In the genomic region with DNA sequence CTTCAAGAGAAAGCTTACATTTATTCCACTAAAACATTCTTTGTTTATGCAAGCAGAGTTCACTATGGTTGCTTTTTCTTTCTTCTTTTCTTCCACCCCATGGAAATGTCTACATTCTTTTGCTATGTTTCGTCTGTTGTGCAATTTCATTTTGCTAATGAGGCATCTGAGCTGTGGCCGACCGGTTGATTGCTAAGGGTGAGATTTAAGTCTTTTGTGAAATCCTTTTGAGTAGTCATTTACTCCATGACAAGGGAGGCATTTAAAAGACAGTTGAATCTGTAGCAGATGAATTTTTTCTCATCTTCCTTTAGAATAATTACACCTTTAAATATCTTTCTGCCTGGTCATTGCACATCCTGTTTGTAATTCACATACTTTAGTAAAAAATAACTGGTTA, we compare ENCODE assay signal across 15 cellular contexts.
DNase-seq lines count a peak whose midpoint lies in the region; ATAC-seq and TF ChIP-seq lines count a peak whose summit lies in the region.
"Had no signal": no experiment of that assay in that cellular context is flagged by ENCODE, and none has a peak within 500 bp of the region (broad histone marks: within the 10 kb centered on the region; RNA-seq: fewer than 3 reads in every experiment).

No MANE protein-coding gene starts in this region.

- no peak for TF ChIP-seq EP300 in gastroesophageal sphincter (IDR thresholded peaks at IDR 0.05)

- no peaks in the 10 kb centered on the region for H3K9me2 ChIP-seq in GM23338 (ENCODE audit: insufficient read depth)

- peaks cover 2% of the 10 kb centered on the region for H3K27me3 Mint-ChIP-seq in GM23338 (ENCODE audit: insufficient read depth, low read depth, poor library complexity)
- no peaks in the 10 kb centered on the region for H3K27me3 Mint-ChIP-seq in activated CD8-positive, alpha-beta T cell treated with anti-CD3 and anti-CD28 coated beads for 36 hours

- intact Hi-C loops in activated CD8-positive, alpha-beta T cell treated with anti-CD3 and anti-CD28 coated beads for 36 hours (cut with micrococcal nuclease): no loop called here

- H3K27ac ChIP-seq in GM23338 (ENCODE audit: low read depth) (no peak overlapping the region), gastroesophageal sphincter (peak overlapping the region; percentile 38 to 70 (median 52))
- H3K27ac ChIP-seq: BLaER1, body of pancreas, HL-60 had no signal

- no peaks in the 10 kb centered on the region for H3K36me3 ChIP-seq in GM23338 (ENCODE audit: insufficient read depth)
- no peaks in the 10 kb centered on the region for H3K36me3 ChIP-seq in gastroesophageal sphincter
- H3K36me3 ChIP-seq: BLaER1 had no signal

- H3K4me3 ChIP-seq in GM23338 (no peak overlapping the region), WI38 (ENCODE audit: low read depth, low read length) (peak overlapping the region; percentile 15), gastroesophageal sphincter (no peak overlapping the region)
- H3K4me3 ChIP-seq: BLaER1, body of pancreas had no signal

- CTCF ChIA-PET in activated CD8-positive, alpha-beta T cell treated with anti-CD3 and anti-CD28 coated beads for 36 hours (lab: Charles Lee): interaction anchor here (0.6 kb wide), 1 partner anchor 60 kb away, joined by 3 read pairs; no protein-coding TSS in a partner anchor

- H3K27ac Mint-ChIP-seq in GM23338: no peak overlapping the region
- no peak overlapping the region for H3K27ac Mint-ChIP-seq in activated CD8-positive, alpha-beta T cell treated with anti-CD3 and anti-CD28 coated beads for 36 hours
- H3K27ac Mint-ChIP-seq: immature natural killer cell had no signal

- H3K4me2 ChIP-seq in GM23338: no peak overlapping the region

- peaks cover 24% of the 10 kb centered on the region for H3K4me1 Mint-ChIP-seq in GM23338
- no peaks in the 10 kb centered on the region for H3K4me1 Mint-ChIP-seq in activated CD8-positive, alpha-beta T cell treated with anti-CD3 and anti-CD28 coated beads for 36 hours (ENCODE audit: low read depth)
- H3K4me1 Mint-ChIP-seq: immature natural killer cell had no signal

- peaks cover 7% of the 10 kb centered on the region for H3K4me1 ChIP-seq in GM23338 (ENCODE audit: insufficient read depth)
- H3K4me1 ChIP-seq in gastroesophageal sphincter: peaks cover 0 to 56% (median 11%) of the 10 kb centered on the region in 3 donors
- H3K4me1 ChIP-seq: body of pancreas had no signal

- no peaks in the 10 kb centered on the region for H3K9me3 ChIP-seq in gastroesophageal sphincter
- H3K9me3 ChIP-seq: BLaER1, body of pancreas had no signal

- H2AFZ ChIP-seq in GM23338: no peak overlapping the region

- no peaks in the 10 kb centered on the region for H3K36me3 Mint-ChIP-seq in GM23338 (ENCODE audit: low read depth)
- no peaks in the 10 kb centered on the region for H3K36me3 Mint-ChIP-seq in activated CD8-positive, alpha-beta T cell treated with anti-CD3 and anti-CD28 coated beads for 36 hours (ENCODE audit: low read depth)
- H3K36me3 Mint-ChIP-seq: immature natural killer cell had no signal

- no peak for TF ChIP-seq CTCF in GM23338 (conservative IDR thresholded peaks at IDR 0.05; ENCODE audit: low read depth in 2 of 2)
- TF ChIP-seq CTCF in WI38 (IDR thresholded peaks at IDR 0.05; ENCODE audit: low read depth, low read length): no peak
- TF ChIP-seq CTCF in gastroesophageal sphincter (IDR thresholded peaks at IDR 0.05): no peak
- TF ChIP-seq CTCF in activated CD8-positive, alpha-beta T cell treated with anti-CD3 and anti-CD28 coated beads for 36 hours (IDR thresholded peaks at IDR 0.05): no peak

- TF ChIP-seq POLR2A in gastroesophageal sphincter (IDR thresholded peaks at IDR 0.05): no peak

- no peak for ATAC-seq in GM23338
- ATAC-seq in gastroesophageal sphincter: no peak
- ATAC-seq in activated CD8-positive, alpha-beta T cell treated with anti-CD3 and anti-CD28 coated beads for 36 hours: no peak
- ATAC-seq in GM21447 (IDR thresholded peaks at IDR 0.05; ENCODE audit: unreplicated experiment): no peak
- ATAC-seq: activated T-cell treated with anti-CD3 and anti-CD28 coated beads, Interleukin-2, amount 50 U/mL, for 4 hours; body of pancreas had no signal

- H4K20me1 ChIP-seq in GM23338 (replicated peaks; ENCODE audit: insufficient read depth): no peaks in the 10 kb centered on the region
- H4K20me1 ChIP-seq: BLaER1 had no signal

- POLR2A ChIA-PET in activated CD8-positive, alpha-beta T cell treated with anti-CD3 and anti-CD28 coated beads for 36 hours (lab: Charles Lee): no interaction called here

- no peaks in the 10 kb centered on the region for H3K27me3 ChIP-seq in GM23338 (ENCODE audit: insufficient read depth)
- H3K27me3 ChIP-seq in gastroesophageal sphincter: no peaks in the 10 kb centered on the region
- H3K27me3 ChIP-seq: BLaER1 had no signal

- no peaks in the 10 kb centered on the region for H3F3A ChIP-seq in GM23338 (replicated peaks; ENCODE audit: low read depth)

- H3K9me3 Mint-ChIP-seq in GM23338: no peaks in the 10 kb centered on the region
- H3K9me3 Mint-ChIP-seq in activated CD8-positive, alpha-beta T cell treated with anti-CD3 and anti-CD28 coated beads for 36 hours: no peaks in the 10 kb centered on the region
- H3K9me3 Mint-ChIP-seq: activated T-cell treated with anti-CD3 and anti-CD28 coated beads, Interleukin-2, amount 50 U/mL, for 4 hours had no signal

- no peak overlapping the region for H3K4me3 Mint-ChIP-seq in GM23338
- no peak overlapping the region for H3K4me3 Mint-ChIP-seq in activated CD8-positive, alpha-beta T cell treated with anti-CD3 and anti-CD28 coated beads for 36 hours
- H3K4me3 Mint-ChIP-seq: activated T-cell treated with anti-CD3 and anti-CD28 coated beads, Interleukin-2, amount 50 U/mL, for 4 hours; immature natural killer cell had no signal

- peak; percentile 56 for DNase-seq in A172 (ENCODE audit: low spot score)
- DNase-seq in GM23338 (ENCODE audit: low spot score): peak; percentile 6
- no peak for DNase-seq in activated CD8-positive, alpha-beta T cell treated with anti-CD3 and anti-CD28 coated beads for 36 hours
- DNase-seq in nucleus accumbens (lab: John Stamatoyannopoulos, UW): no peak
- DNase-seq in activated gamma-delta T cell (lab: John Stamatoyannopoulos, UW): no peak
- DNase-seq: activated CD4-positive, CD25-positive, alpha-beta regulatory T cell; activated T-cell treated with anti-CD3 and anti-CD28 coated beads, Interleukin-2, amount 50 U/mL, for 4 hours; body of pancreas; immature natural killer cell; NCI-H446 treated with DMSO at 0.1 percent for 48 hours had no signal

- H3K79me2 ChIP-seq in GM23338 (replicated peaks; ENCODE audit: insufficient read depth): no peaks in the 10 kb centered on the region

- 24 to 33% methylated on average over 3 of the region's 3 CpGs for WGBS in gastroesophageal sphincter (ENCODE audit: low coverage in 1 of 2), 2 donors

TF ChIP-seq in GM23338, 12 proteins besides CTCF, POLR2A, EP300 and RAD21 (continues in another document):
- TF ChIP-seq POLR2AphosphoS5 (IDR thresholded peaks at IDR 0.05; ENCODE audit: low read depth): no peak
- no peak for TF ChIP-seq NANOG (IDR thresholded peaks at IDR 0.05; ENCODE audit: borderline replicate concordance)
- no peak for TF ChIP-seq CREB1 (CRISPR knock-in tag; IDR thresholded peaks at IDR 0.05; ENCODE audit: low read depth)
- TF ChIP-seq EZH2 (IDR thresholded peaks at IDR 0.05; ENCODE audit: low read depth, unreplicated experiment): no peak
- no peak for TF ChIP-seq ZNF114 (CRISPR knock-in tag; IDR thresholded peaks at IDR 0.05)
- TF ChIP-seq, protein P1, sequence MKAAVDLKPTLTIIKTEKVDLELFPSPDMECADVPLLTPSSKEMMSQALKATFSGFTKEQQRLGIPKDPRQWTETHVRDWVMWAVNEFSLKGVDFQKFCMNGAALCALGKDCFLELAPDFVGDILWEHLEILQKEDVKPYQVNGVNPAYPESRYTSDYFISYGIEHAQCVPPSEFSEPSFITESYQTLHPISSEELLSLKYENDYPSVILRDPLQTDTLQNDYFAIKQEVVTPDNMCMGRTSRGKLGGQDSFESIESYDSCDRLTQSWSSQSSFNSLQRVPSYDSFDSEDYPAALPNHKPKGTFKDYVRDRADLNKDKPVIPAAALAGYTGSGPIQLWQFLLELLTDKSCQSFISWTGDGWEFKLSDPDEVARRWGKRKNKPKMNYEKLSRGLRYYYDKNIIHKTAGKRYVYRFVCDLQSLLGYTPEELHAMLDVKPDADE (IDR thresholded peaks at IDR 0.05): no peak
- TF ChIP-seq, protein P2, sequence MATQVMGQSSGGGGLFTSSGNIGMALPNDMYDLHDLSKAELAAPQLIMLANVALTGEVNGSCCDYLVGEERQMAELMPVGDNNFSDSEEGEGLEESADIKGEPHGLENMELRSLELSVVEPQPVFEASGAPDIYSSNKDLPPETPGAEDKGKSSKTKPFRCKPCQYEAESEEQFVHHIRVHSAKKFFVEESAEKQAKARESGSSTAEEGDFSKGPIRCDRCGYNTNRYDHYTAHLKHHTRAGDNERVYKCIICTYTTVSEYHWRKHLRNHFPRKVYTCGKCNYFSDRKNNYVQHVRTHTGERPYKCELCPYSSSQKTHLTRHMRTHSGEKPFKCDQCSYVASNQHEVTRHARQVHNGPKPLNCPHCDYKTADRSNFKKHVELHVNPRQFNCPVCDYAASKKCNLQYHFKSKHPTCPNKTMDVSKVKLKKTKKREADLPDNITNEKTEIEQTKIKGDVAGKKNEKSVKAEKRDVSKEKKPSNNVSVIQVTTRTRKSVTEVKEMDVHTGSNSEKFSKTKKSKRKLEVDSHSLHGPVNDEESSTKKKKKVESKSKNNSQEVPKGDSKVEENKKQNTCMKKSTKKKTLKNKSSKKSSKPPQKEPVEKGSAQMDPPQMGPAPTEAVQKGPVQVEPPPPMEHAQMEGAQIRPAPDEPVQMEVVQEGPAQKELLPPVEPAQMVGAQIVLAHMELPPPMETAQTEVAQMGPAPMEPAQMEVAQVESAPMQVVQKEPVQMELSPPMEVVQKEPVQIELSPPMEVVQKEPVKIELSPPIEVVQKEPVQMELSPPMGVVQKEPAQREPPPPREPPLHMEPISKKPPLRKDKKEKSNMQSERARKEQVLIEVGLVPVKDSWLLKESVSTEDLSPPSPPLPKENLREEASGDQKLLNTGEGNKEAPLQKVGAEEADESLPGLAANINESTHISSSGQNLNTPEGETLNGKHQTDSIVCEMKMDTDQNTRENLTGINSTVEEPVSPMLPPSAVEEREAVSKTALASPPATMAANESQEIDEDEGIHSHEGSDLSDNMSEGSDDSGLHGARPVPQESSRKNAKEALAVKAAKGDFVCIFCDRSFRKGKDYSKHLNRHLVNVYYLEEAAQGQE (IDR thresholded peaks at IDR 0.05; ENCODE audit: unreplicated experiment): no peak

Comparison
In these comparisons a context has a peak if more than half of its experiments do, and no peak if none do; other contexts are left out.
1. DNase-seq: peak in A172 (single experiment) and GM23338 (single experiment); none in activated CD8-positive, alpha-beta T cell treated with anti-CD3 and anti-CD28 coated beads for 36 hours (single experiment), nucleus accumbens (0 of 56) and activated gamma-delta T cell (single experiment).